1 cellular context compared by ENCODE assay signal in genomic region chr9:123377211-123377971, GRCh38.
TF ChIP-seq lines count a peak whose summit lies in the region.

No MANE protein-coding gene starts in this region.

TF ChIP-seq in H1, 55 proteins besides CTCF, POLR2A, EP300 and RAD21:
- no peak for TF ChIP-seq SP2 (IDR thresholded peaks at IDR 0.05; ENCODE audit: low read length)
- no peak for TF ChIP-seq GTF2F1 (IDR thresholded peaks at IDR 0.05; ENCODE audit: borderline replicate concordance, low read depth, low read length)
- TF ChIP-seq, protein P1, sequence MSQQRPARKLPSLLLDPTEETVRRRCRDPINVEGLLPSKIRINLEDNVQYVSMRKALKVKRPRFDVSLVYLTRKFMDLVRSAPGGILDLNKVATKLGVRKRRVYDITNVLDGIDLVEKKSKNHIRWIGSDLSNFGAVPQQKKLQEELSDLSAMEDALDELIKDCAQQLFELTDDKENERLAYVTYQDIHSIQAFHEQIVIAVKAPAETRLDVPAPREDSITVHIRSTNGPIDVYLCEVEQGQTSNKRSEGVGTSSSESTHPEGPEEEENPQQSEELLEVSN (IDR thresholded peaks at IDR 0.05) = no peak
- TF ChIP-seq, protein P2, sequence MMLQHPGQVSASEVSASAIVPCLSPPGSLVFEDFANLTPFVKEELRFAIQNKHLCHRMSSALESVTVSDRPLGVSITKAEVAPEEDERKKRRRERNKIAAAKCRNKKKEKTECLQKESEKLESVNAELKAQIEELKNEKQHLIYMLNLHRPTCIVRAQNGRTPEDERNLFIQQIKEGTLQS (IDR thresholded peaks at IDR 0.05; ENCODE audit: insufficient read depth, low read depth, low read length) = no peak
- TF ChIP-seq SIN3A (conservative IDR thresholded peaks at IDR 0.05 in 1 of 2, IDR thresholded peaks at IDR 0.05 in 1 of 2; ENCODE audit: low read depth in 1 of 2, low read length in 2 of 2) = no peak
- TF ChIP-seq KDM5A (IDR thresholded peaks at IDR 0.05; ENCODE audit: low read length) = no peak
